In the genomic region with DNA sequence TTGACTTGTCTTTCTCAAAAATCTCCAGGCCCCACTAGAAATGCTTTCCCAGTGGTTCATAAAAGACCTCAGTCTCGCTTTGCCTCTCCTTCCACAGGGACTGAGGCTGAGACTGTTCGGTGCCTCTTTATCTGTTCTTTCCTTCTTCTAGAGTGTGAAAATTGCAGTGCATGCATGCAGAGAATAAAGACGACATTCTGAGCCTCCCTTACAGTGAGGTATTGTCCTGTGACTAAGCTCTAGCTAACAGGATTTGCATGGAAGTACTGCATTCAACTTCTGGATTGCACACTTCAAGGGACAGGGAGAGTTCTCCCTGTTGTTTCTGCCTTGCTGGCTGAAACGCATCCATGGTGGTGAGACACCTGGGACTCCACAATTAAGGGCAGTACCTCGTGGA, we compare ENCODE assay signal across 28 cellular contexts.
DNase-seq lines count a peak whose midpoint lies in the region; ATAC-seq, FAIRE-seq and TF ChIP-seq lines count a peak whose summit lies in the region.
"Had no signal": no experiment of that assay in that cellular context is flagged by ENCODE, and none has a peak within 500 bp of the region (broad histone marks: within the 10 kb centered on the region; RNA-seq: fewer than 3 reads in every experiment).

No MANE protein-coding gene starts in this region.

- peaks cover 19% of the 10 kb centered on the region for H3K27me3 Mint-ChIP-seq in stimulated activated naive CD8-positive, alpha-beta T cell treated with anti-CD3 and anti-CD28 coated beads, Interleukin-15, amount 100 ng/mL, for 72 hours
- no peaks in the 10 kb centered on the region for H3K27me3 Mint-ChIP-seq in central memory CD8-positive, alpha-beta T cell
- H3K27me3 Mint-ChIP-seq: T-helper 17 cell had no signal

- no peaks in the 10 kb centered on the region for H3K9me3 ChIP-seq in mesodermal cell (ENCODE audit: control insufficient read depth, low read length)
- H3K9me3 ChIP-seq: BLaER1 treated with 17β-estradiol and CSF1 and Interleukin-3, amounts not matched to agents 10 nM and 100 nM; body of pancreas; HAP-1; neutrophil; psoas muscle; vagina had no signal

- H3K4me3 ChIP-seq in mesodermal cell (ENCODE audit: extremely low read depth, insufficient read depth, low read length, poor library complexity, severe bottlenecking) = no peak overlapping the region
- H3K4me3 ChIP-seq: BLaER1 treated with 17β-estradiol and CSF1 and Interleukin-3, amounts not matched to agents 10 nM and 100 nM; body of pancreas; HAP-1; lung; psoas muscle; SK-N-MC; skin epidermis; vagina had no signal

- no peaks in the 10 kb centered on the region for H3K4me1 Mint-ChIP-seq in stimulated activated naive CD8-positive, alpha-beta T cell treated with anti-CD3 and anti-CD28 coated beads, Interleukin-15, amount 100 ng/mL, for 72 hours
- H3K4me1 Mint-ChIP-seq in central memory CD8-positive, alpha-beta T cell = peaks cover 23% of the 10 kb centered on the region
- H3K4me1 Mint-ChIP-seq: activated CD4-positive, alpha-beta T cell treated with anti-CD3 and anti-CD28 coated beads, Interleukin-2, amount 10 ng/mL, durations not matched to agents 7 days and 5 days; activated naive CD8-positive, alpha-beta T cell treated with anti-CD3 and anti-CD28 coated beads, Interleukin-2, amount 10 ng/mL, durations not matched to agents 7 days and 5 days; T-helper 17 cell had no signal

- peak overlapping the region; percentile 2 for H3K27ac ChIP-seq in mesodermal cell (ENCODE audit: low read depth, low read length, severe bottlenecking)
- H3K27ac ChIP-seq: BLaER1 treated with 17β-estradiol and CSF1 and Interleukin-3, amounts not matched to agents 10 nM and 100 nM; body of pancreas; KMS-11; neutrophil; psoas muscle; SK-N-MC; vagina had no signal

- 81 to 89% methylated on average over 2 to 4 of the region's 5 CpGs for WGBS in mesodermal cell (ENCODE audit: insufficient coverage in 2 of 2), 2 experiments

- no peak overlapping the region for H3K27ac Mint-ChIP-seq in stimulated activated naive CD8-positive, alpha-beta T cell treated with anti-CD3 and anti-CD28 coated beads, Interleukin-15, amount 100 ng/mL, for 72 hours
- H3K27ac Mint-ChIP-seq in central memory CD8-positive, alpha-beta T cell (ENCODE audit: low read depth) = peak overlapping the region; percentile 75
- H3K27ac Mint-ChIP-seq: activated CD4-positive, alpha-beta T cell treated with anti-CD3 and anti-CD28 coated beads, Interleukin-2, amount 10 ng/mL, durations not matched to agents 7 days and 5 days; activated naive CD8-positive, alpha-beta T cell treated with anti-CD3 and anti-CD28 coated beads, Interleukin-2, amount 10 ng/mL, durations not matched to agents 7 days and 5 days; T-helper 17 cell had no signal

- no peak overlapping the region for H3K4me3 Mint-ChIP-seq in stimulated activated naive CD8-positive, alpha-beta T cell treated with anti-CD3 and anti-CD28 coated beads, Interleukin-15, amount 100 ng/mL, for 72 hours
- peak overlapping the region; percentile 30 for H3K4me3 Mint-ChIP-seq in central memory CD8-positive, alpha-beta T cell
- H3K4me3 Mint-ChIP-seq: activated CD4-positive, alpha-beta T cell treated with anti-CD3 and anti-CD28 coated beads, Interleukin-2, amount 10 ng/mL, durations not matched to agents 7 days and 5 days; activated naive CD8-positive, alpha-beta T cell treated with anti-CD3 and anti-CD28 coated beads, Interleukin-2, amount 10 ng/mL, durations not matched to agents 7 days and 5 days; T-helper 17 cell had no signal

- FAIRE-seq in GM12891 (lab: Jason Lieb, UNC) = no peak
- FAIRE-seq: colon, kidney had no signal

- no peak for DNase-seq in stimulated activated naive CD8-positive, alpha-beta T cell treated with anti-CD3 and anti-CD28 coated beads, Interleukin-15, Interleukin-2, amounts not matched to agents 100 U/mL and 50 U/mL, for 24 hours
- no peak for DNase-seq in stimulated activated naive CD8-positive, alpha-beta T cell treated with anti-CD3 and anti-CD28 coated beads, Interleukin-15, amount 100 ng/mL, for 72 hours
- DNase-seq in central memory CD8-positive, alpha-beta T cell (ENCODE audit: low spot score in 2 of 2) = no peak
- DNase-seq in activated CD4-positive, CD25-positive, alpha-beta regulatory T cell (lab: John Stamatoyannopoulos, UW) = no peak
- DNase-seq in GM10266 (ENCODE audit: extremely low spot score) (no peak), GM12891 (ENCODE audit: insufficient read length, low spot score) (no peak)
- DNase-seq: activated CD4-positive, alpha-beta T cell treated with anti-CD3 and anti-CD28 coated beads, Interleukin-2, amount 10 ng/mL, durations not matched to agents 7 days and 5 days; activated CD8-positive, alpha-beta memory T cell treated with anti-CD3 and anti-CD28 coated beads, Interleukin-2, amount 50 U/mL, for 48 hours; activated naive CD8-positive, alpha-beta T cell treated with anti-CD3 and anti-CD28 coated beads, Interleukin-2, amount 10 ng/mL, durations not matched to agents 7 days and 5 days; body of pancreas; kidney; NCI-H1694; NCI-H2171; NCI-H524; psoas muscle; RPMI8226; T-helper 17 cell had no signal

- no peak for TF ChIP-seq CTCF in GM10266 (IDR thresholded peaks at IDR 0.05; ENCODE audit: control insufficient read depth, insufficient read depth, low read depth, missing control alignments)

- H3K36me3 ChIP-seq in mesodermal cell (ENCODE audit: control insufficient read depth, insufficient read depth, low read length) = no peaks in the 10 kb centered on the region
- H3K36me3 ChIP-seq: HAP-1, neutrophil, vagina had no signal

- H3K36me3 Mint-ChIP-seq in central memory CD8-positive, alpha-beta T cell (ENCODE audit: insufficient read depth) = peaks cover 2% of the 10 kb centered on the region
- H3K36me3 Mint-ChIP-seq: activated naive CD8-positive, alpha-beta T cell treated with anti-CD3 and anti-CD28 coated beads, Interleukin-2, amount 10 ng/mL, durations not matched to agents 7 days and 5 days had no signal

- no peak for TF ChIP-seq POLR2A in GM12891 (IDR thresholded peaks at IDR 0.05; ENCODE audit: low read depth, low read length)

- H3K4me1 ChIP-seq in mesodermal cell (ENCODE audit: control insufficient read depth, insufficient read depth, low read length, poor library complexity, severe bottlenecking) = peaks cover 11% of the 10 kb centered on the region
- H3K4me1 ChIP-seq: body of pancreas, HAP-1, psoas muscle, vagina had no signal

- peak; percentile 30 for ATAC-seq in stimulated activated naive CD8-positive, alpha-beta T cell treated with anti-CD3 and anti-CD28 coated beads, Interleukin-15, Interleukin-2, amounts not matched to agents 100 U/mL and 50 U/mL, for 24 hours
- no peak for ATAC-seq in stimulated activated naive CD8-positive, alpha-beta T cell treated with anti-CD3 and anti-CD28 coated beads, Interleukin-15, amount 100 ng/mL, for 72 hours
- ATAC-seq in central memory CD8-positive, alpha-beta T cell (replicated peaks; ENCODE audit: extremely low read depth, poor library complexity, severe bottlenecking) = no peak
- ATAC-seq in GM18502 (IDR thresholded peaks at IDR 0.05; ENCODE audit: poor library complexity, unreplicated experiment) = no peak
- ATAC-seq: body of pancreas, psoas muscle, T-helper 17 cell had no signal

- H3K9me3 Mint-ChIP-seq in stimulated activated naive CD8-positive, alpha-beta T cell treated with anti-CD3 and anti-CD28 coated beads, Interleukin-15, amount 100 ng/mL, for 72 hours = no peaks in the 10 kb centered on the region
- no peaks in the 10 kb centered on the region for H3K9me3 Mint-ChIP-seq in central memory CD8-positive, alpha-beta T cell
- H3K9me3 Mint-ChIP-seq: activated CD4-positive, alpha-beta T cell treated with anti-CD3 and anti-CD28 coated beads, Interleukin-2, amount 10 ng/mL, durations not matched to agents 7 days and 5 days; activated naive CD8-positive, alpha-beta T cell treated with anti-CD3 and anti-CD28 coated beads, Interleukin-2, amount 10 ng/mL, durations not matched to agents 7 days and 5 days had no signal

TF ChIP-seq in GM12891, 5 proteins besides CTCF, POLR2A, EP300 and RAD21:
- no peak for TF ChIP-seq PAX5 (IDR thresholded peaks at IDR 0.05; ENCODE audit: insufficient read depth, low read length, severe bottlenecking)
- TF ChIP-seq SPI1 (IDR thresholded peaks at IDR 0.05; ENCODE audit: low read depth, low read length) = no peak
- no peak for TF ChIP-seq POLR2AphosphoS5 (IDR thresholded peaks at IDR 0.05; ENCODE audit: low read depth, low read length)
- no peak for TF ChIP-seq TAF1 (IDR thresholded peaks at IDR 0.05; ENCODE audit: low read depth, low read length)
- TF ChIP-seq POU2F2 (IDR thresholded peaks at IDR 0.05; ENCODE audit: low read depth, low read length) = no peak
